Comparison of ENCODE assay signal across 12 cellular contexts in genomic region chr10:123891147-123892011, GRCh38. TPM values are rescaled to one million over a fixed set of nuclear protein-coding genes. Genes with fewer than 3 reads are reported as not detected.
A peak's percentile ranks its signal among the peaks of the same experiment; 100 is the strongest.
DNase-seq lines count a peak whose midpoint lies in the region; ATAC-seq and TF ChIP-seq lines count a peak whose summit lies in the region.
"Had no signal": no experiment of that assay in that cellular context is flagged by ENCODE, and none has a peak within 500 bp of the region (broad histone marks: within the 10 kb centered on the region; RNA-seq: fewer than 3 reads in every experiment).

Gene CPXM2 (minus strand): TSS chr10:123891807. CDS start chr10:123891659, 148 bp downstream.

- POLR2A ChIA-PET in GM10248 (lab: Yijun Ruan, JAX): no interaction called here

- peaks cover 0 to 3% of the 10 kb centered on the region in 2 donors for H3K4me1 ChIP-seq in duodenal mucosa (ENCODE audit: control insufficient read depth in 1 of 2, insufficient read depth in 2 of 2, low read length in 2 of 2)
- no peaks in the 10 kb centered on the region for H3K4me1 ChIP-seq in gastrocnemius medialis

- no peaks in the 10 kb centered on the region for H3K9me3 ChIP-seq in duodenal mucosa (ENCODE audit: control insufficient read depth in 1 of 2, low read length in 2 of 2)
- H3K9me3 ChIP-seq in gastrocnemius medialis: no peaks in the 10 kb centered on the region

- H3K27ac ChIP-seq in duodenal mucosa (ENCODE audit: low read depth, low read length) (no peak within 1 kb of the TSS), layer of hippocampus (ENCODE audit: low read depth, low read length) (peak within 1 kb of the TSS; percentile 38), gastrocnemius medialis (peak within 1 kb of the TSS; percentile 12 to 54 (median 32))
- H3K27ac ChIP-seq: KMS-11 had no signal

- ATAC-seq in gastrocnemius medialis (no peak), GM21515 (IDR thresholded peaks at IDR 0.05; ENCODE audit: unreplicated experiment) (no peak)

- DNase-seq in EL (peak; percentile 5), gastrocnemius medialis (no peak), HCEC 1CT (no peak), DMS79 (lab: John Stamatoyannopoulos, UW) (no peak), GM10248 (ENCODE audit: extremely low spot score) (no peak)
- DNase-seq: activated CD4-positive, alpha-beta T cell treated with anti-CD3 and anti-CD28 coated beads, Interleukin-2, amount 50 U/mL, for 1 hour; CD4-positive, alpha-beta T cell had no signal

- peak within 1 kb of the TSS; percentile 25 to 51 for H3K4me3 ChIP-seq in duodenal mucosa (ENCODE audit: low read depth in 1 of 2, low read length in 2 of 2)
- H3K4me3 ChIP-seq in gastrocnemius medialis: peak within 1 kb of the TSS; percentile 21 to 44 (median 26)

- H3K36me3 ChIP-seq in duodenal mucosa (ENCODE audit: control insufficient read depth in 1 of 2, insufficient read depth in 2 of 2, low read length in 2 of 2): no peaks in the 10 kb centered on the region
- no peaks in the 10 kb centered on the region for H3K36me3 ChIP-seq in gastrocnemius medialis

- TF ChIP-seq POLR2A in gastrocnemius medialis (IDR thresholded peaks at IDR 0.05): no peak

- H3K9ac ChIP-seq in duodenal mucosa (ENCODE audit: low read depth in 1 of 2, low read length in 2 of 2): peak within 1 kb of the TSS in 1 of 2 donors; percentile 12
- H3K9ac ChIP-seq: KMS-11 had no signal

- TF ChIP-seq CTCF in gastrocnemius medialis (IDR thresholded peaks at IDR 0.05 in 4 of 5, conservative IDR thresholded peaks at IDR 0.05 in 1 of 5) (no peak), GM10248 (IDR thresholded peaks at IDR 0.05; ENCODE audit: control extremely low read depth, extremely low read depth, low read depth, missing control alignments) (no peak)

- in situ Hi-C loops in gastrocnemius medialis (cut with MboI; ENCODE audit: low sequenced_read_pairs in 4 of 4): no loop called here

- CTCF ChIA-PET in GM10248 (lab: Yijun Ruan, JAX): interaction anchor here (1.3 kb wide), 1 partner anchor 10 kb away, joined by 3 read pairs; no protein-coding TSS in a partner anchor

- H3K27me3 ChIP-seq in duodenal mucosa (ENCODE audit: control insufficient read depth in 1 of 2, insufficient read depth in 2 of 2, low read length in 2 of 2): peaks cover 0 to 12% of the 10 kb centered on the region in 2 donors
- H3K27me3 ChIP-seq in layer of hippocampus (ENCODE audit: control insufficient read depth, insufficient read depth, low read length): peaks cover 6% of the 10 kb centered on the region
- peaks cover 12 to 21% (median 19%) of the 10 kb centered on the region in 3 donors for H3K27me3 ChIP-seq in gastrocnemius medialis

- intact Hi-C loops in gastrocnemius medialis (cut with DNase I; ENCODE audit: low total_unique reads): no loop called here

RNA-seq across cellular contexts. Expression of gene CPXM2, which starts in this region (rescaled TPM):
- total RNA-seq in gastrocnemius medialis: 1 to 10 TPM in 3 of 4 donors, under 1 TPM in 1; 0.63 to 4.1 (median 1.9) TPM
- total RNA-seq: CD4-positive, alpha-beta T cell; myocyte had no signal
